Comparison of ENCODE assay signal across 1 cellular context in the genomic region with DNA sequence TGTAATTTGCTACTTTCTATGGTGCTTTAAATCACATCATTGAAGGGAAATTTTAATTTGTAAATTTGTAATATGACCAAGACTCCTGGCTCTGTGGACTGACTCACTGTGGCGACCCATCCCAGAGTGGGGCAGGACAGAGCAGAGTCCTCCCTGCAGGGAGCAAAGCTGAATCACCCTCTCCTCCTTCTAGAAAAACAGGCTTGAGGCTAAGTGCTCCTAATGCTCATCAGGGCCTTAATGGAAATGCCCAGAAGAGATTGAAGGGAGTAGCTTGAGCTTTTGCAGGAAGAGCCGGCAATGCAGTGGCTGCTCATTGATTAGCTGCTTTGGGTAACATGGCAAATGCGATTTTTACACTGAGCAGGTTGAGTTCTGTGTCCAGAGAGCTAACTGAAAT.
TF ChIP-seq lines count a peak whose summit lies in the region.

No MANE protein-coding gene starts in this region.

TF ChIP-seq in HepG2, 621 proteins besides CTCF, POLR2A, EP300 and RAD21:
- TF ChIP-seq MEIS1 (CRISPR knock-in tag; IDR thresholded peaks at IDR 0.05; ENCODE audit: borderline replicate concordance) (no peak), ZNF121 (CRISPR knock-in tag; IDR thresholded peaks at IDR 0.05) (peak; percentile 93), ZNF263 (CRISPR knock-in tag; IDR thresholded peaks at IDR 0.05) (peak; percentile 94), HMG20B (CRISPR knock-in tag; conservative IDR thresholded peaks at IDR 0.05) (no peak), MXD4 (CRISPR knock-in tag; IDR thresholded peaks at IDR 0.05) (no peak)
